In the genomic region with DNA sequence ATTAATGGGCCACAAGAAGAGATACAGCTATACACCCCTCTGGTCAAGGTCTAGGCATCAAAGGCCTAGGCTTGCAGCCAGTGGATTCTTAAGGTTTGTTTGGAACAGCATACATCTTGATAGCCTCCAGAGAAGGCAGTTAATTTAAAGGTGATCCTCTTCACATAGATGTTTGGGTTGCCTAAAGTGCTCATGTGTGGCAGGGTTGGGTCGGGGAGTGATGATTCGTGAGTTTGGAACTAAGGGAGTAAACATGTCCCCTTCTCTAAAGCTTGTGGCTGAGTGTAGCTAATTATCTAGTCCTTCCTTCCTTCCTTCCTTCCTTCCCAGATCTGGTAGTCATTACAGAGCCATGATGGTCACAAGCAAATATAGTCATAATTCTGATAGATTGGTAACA, we compare ENCODE assay signal across 18 cellular contexts. TPM values are rescaled to one million over a fixed set of nuclear protein-coding genes. Genes with fewer than 3 reads are reported as not detected.
"Had no signal": no experiment of that assay in that cellular context is flagged by ENCODE, and none has a peak within 500 bp of the region (broad histone marks: within the 10 kb centered on the region; RNA-seq: fewer than 3 reads in every experiment).

No MANE protein-coding gene starts in this region.

- H3K36me3 Mint-ChIP-seq: naive thymus-derived CD8-positive, alpha-beta T cell had no signal

- H3K4me1 ChIP-seq: breast epithelium, left lung, sigmoid colon, spleen, stomach, testis, upper lobe of right lung had no signal

- DNase-seq: activated B cell treated with CpG ODN at 0.5 μM for 24 hours; activated CD4-positive, alpha-beta T cell treated with anti-CD3 and anti-CD28 coated beads, Interleukin-2, amount 10 ng/mL, durations not matched to agents 24 days and 14 days; activated CD8-positive, alpha-beta memory T cell treated with anti-CD3 and anti-CD28 coated beads for 24 hours; activated naive CD4-positive, alpha-beta T cell treated with Interleukin-2 at 50 U/mL for 16 hours; aorta; dermis blood vessel endothelial cell; left lung; mammary epithelial cell; naive thymus-derived CD8-positive, alpha-beta T cell; sigmoid colon; spleen; stomach; T-helper 1 cell; T1000; testis; upper lobe of right lung had no signal

- H3K36me3 ChIP-seq: breast epithelium, left lung, sigmoid colon, spleen, stomach, upper lobe of right lung had no signal

- H3K9me3 ChIP-seq: breast epithelium, left lung, sigmoid colon, spleen, stomach, testis, upper lobe of right lung had no signal

- H3K4me3 ChIP-seq: breast epithelium, left lung, sigmoid colon, spleen, stomach, testis, upper lobe of right lung had no signal

- H3K4me1 Mint-ChIP-seq: activated B cell treated with CpG ODN at 0.5 μM for 24 hours; activated CD4-positive, alpha-beta T cell treated with anti-CD3 and anti-CD28 coated beads, Interleukin-2, amount 10 ng/mL, durations not matched to agents 24 days and 14 days; naive thymus-derived CD8-positive, alpha-beta T cell had no signal

- ATAC-seq: left lung; naive thymus-derived CD8-positive, alpha-beta T cell; upper lobe of right lung had no signal

- H3K9me3 Mint-ChIP-seq: activated B cell treated with CpG ODN at 0.5 μM for 24 hours; activated CD4-positive, alpha-beta T cell treated with anti-CD3 and anti-CD28 coated beads, Interleukin-2, amount 10 ng/mL, durations not matched to agents 24 days and 14 days had no signal

- H3K27ac ChIP-seq: breast epithelium, left lung, parathyroid adenoma, sigmoid colon, spleen, stomach, testis, upper lobe of right lung had no signal

- H3K27me3 Mint-ChIP-seq: activated B cell treated with CpG ODN at 0.5 μM for 24 hours; activated CD4-positive, alpha-beta T cell treated with anti-CD3 and anti-CD28 coated beads, Interleukin-2, amount 10 ng/mL, durations not matched to agents 24 days and 14 days had no signal

- H2AFZ ChIP-seq: parathyroid adenoma had no signal

- H3K27me3 ChIP-seq: breast epithelium, left lung, sigmoid colon, spleen, stomach, testis, upper lobe of right lung had no signal

- H3K4me3 Mint-ChIP-seq: activated B cell treated with CpG ODN at 0.5 μM for 24 hours; activated CD4-positive, alpha-beta T cell treated with anti-CD3 and anti-CD28 coated beads, Interleukin-2, amount 10 ng/mL, durations not matched to agents 24 days and 14 days; naive thymus-derived CD8-positive, alpha-beta T cell had no signal

- H3K27ac Mint-ChIP-seq: activated B cell treated with CpG ODN at 0.5 μM for 24 hours; activated CD4-positive, alpha-beta T cell treated with anti-CD3 and anti-CD28 coated beads, Interleukin-2, amount 10 ng/mL, durations not matched to agents 24 days and 14 days; naive thymus-derived CD8-positive, alpha-beta T cell had no signal

- H3K9ac ChIP-seq: parathyroid adenoma had no signal

RNA-seq across cellular contexts. Expression of a gene that starts 12.4 kb away (rescaled TPM):
- total RNA-seq: activated CD4-positive, alpha-beta T cell treated with anti-CD3 and anti-CD28 coated beads, Interleukin-2, amount 10 ng/mL, durations not matched to agents 24 days and 14 days; naive thymus-derived CD8-positive, alpha-beta T cell had no signal
